Comparison of ENCODE assay signal across 12 cellular contexts in the genomic region with DNA sequence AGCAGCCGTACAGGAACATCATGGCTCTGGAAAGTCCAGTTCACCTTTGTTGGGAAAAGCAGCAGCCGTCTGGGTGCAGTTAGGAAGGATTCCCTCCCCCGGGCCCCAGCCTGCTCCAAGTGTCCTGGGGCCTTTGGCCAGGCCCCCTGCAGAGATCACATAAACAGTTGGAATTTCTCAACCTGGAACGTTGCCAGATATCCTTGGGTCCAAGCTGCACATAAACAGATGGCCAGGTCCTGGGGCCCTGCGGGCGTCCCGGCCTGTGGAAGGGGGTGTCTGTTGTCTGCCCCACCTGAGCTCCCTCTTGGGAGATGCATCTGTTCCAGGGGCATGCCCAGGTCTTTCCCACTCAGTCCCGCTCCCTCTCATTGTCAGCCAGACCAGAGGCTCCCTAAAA.
DNase-seq lines count a peak whose midpoint lies in the region; ATAC-seq and TF ChIP-seq lines count a peak whose summit lies in the region.
"Had no signal": no experiment of that assay in that cellular context is flagged by ENCODE, and none has a peak within 500 bp of the region (broad histone marks: within the 10 kb centered on the region; RNA-seq: fewer than 3 reads in every experiment).

No MANE protein-coding gene starts in this region.

- no peak for TF ChIP-seq POLR2A in prostate gland (IDR thresholded peaks at IDR 0.05)

- no peak overlapping the region for H3K4me3 Mint-ChIP-seq in activated CD4-positive, alpha-beta T cell treated with anti-CD3 and anti-CD28 coated beads, Interleukin-2, amount 10 ng/mL, durations not matched to agents 24 days and 14 days
- no peak overlapping the region for H3K4me3 Mint-ChIP-seq in activated T-helper 17 cell treated with anti-CD3 and anti-CD28 coated beads, Interleukin-2, amount 50 U/mL, for 72 hours
- H3K4me3 Mint-ChIP-seq: activated CD8-positive, alpha-beta memory T cell treated with anti-CD3 and anti-CD28 coated beads, Interleukin-2, amount 10 ng/mL, durations not matched to agents 7 days and 5 days had no signal

- H3K4me1 ChIP-seq in NT2/D1 (ENCODE audit: insufficient read depth, insufficient read length) (peaks cover 16% of the 10 kb centered on the region), prostate gland (replicated peaks) (no peaks in the 10 kb centered on the region)

- ATAC-seq in GM21447 (IDR thresholded peaks at IDR 0.05; ENCODE audit: unreplicated experiment), result no peak
- ATAC-seq in activated T-helper 17 cell treated with anti-CD3 and anti-CD28 coated beads, Interleukin-2, amount 50 U/mL, for 72 hours (replicated peaks), result no peak
- ATAC-seq in GM18909 (IDR thresholded peaks at IDR 0.05; ENCODE audit: poor library complexity, unreplicated experiment), result no peak
- ATAC-seq: activated CD8-positive, alpha-beta memory T cell treated with anti-CD3 and anti-CD28 coated beads, Interleukin-2, amount 10 ng/mL, durations not matched to agents 7 days and 5 days had no signal

- no peaks in the 10 kb centered on the region for H3K36me3 Mint-ChIP-seq in activated CD4-positive, alpha-beta T cell treated with anti-CD3 and anti-CD28 coated beads, Interleukin-2, amount 10 ng/mL, durations not matched to agents 24 days and 14 days (ENCODE audit: low read depth)
- H3K36me3 Mint-ChIP-seq in activated T-helper 17 cell treated with anti-CD3 and anti-CD28 coated beads, Interleukin-2, amount 50 U/mL, for 72 hours (ENCODE audit: low read depth), result no peaks in the 10 kb centered on the region
- H3K36me3 Mint-ChIP-seq: activated CD8-positive, alpha-beta memory T cell treated with anti-CD3 and anti-CD28 coated beads, Interleukin-2, amount 10 ng/mL, durations not matched to agents 7 days and 5 days had no signal

- DNase-seq in EH (ENCODE audit: low read depth) (peak; percentile 79), NT2/D1 (ENCODE audit: low read depth, low spot score) (no peak), fibroblast of gingiva (ENCODE audit: low read depth) (peak; percentile 78), prostate gland (ENCODE audit: low spot score) (no peak)
- DNase-seq in activated CD4-positive, alpha-beta T cell treated with anti-CD3 and anti-CD28 coated beads, Interleukin-2, amount 10 ng/mL, durations not matched to agents 24 days and 14 days, result no peak
- DNase-seq: activated CD8-positive, alpha-beta memory T cell treated with anti-CD3 and anti-CD28 coated beads, Interleukin-2, amount 10 ng/mL, durations not matched to agents 7 days and 5 days; NCI-H1436 treated with DMSO at 0.1 percent for 48 hours; stimulated activated CD8-positive, alpha-beta memory T cell treated with anti-CD3 and anti-CD28 coated beads, Interleukin-4, amount 100 ng/mL, for 48 hours had no signal

- no peak overlapping the region for H3K4me3 ChIP-seq in NT2/D1 (ENCODE audit: insufficient read length, low read depth)
- H3K4me3 ChIP-seq in prostate gland, result no peak overlapping the region
- H3K4me3 ChIP-seq: skin epidermis had no signal

- H3K9me3 ChIP-seq in NT2/D1 (ENCODE audit: insufficient read depth, low read length) (no peaks in the 10 kb centered on the region), prostate gland (no peaks in the 10 kb centered on the region)

- intact Hi-C loops in prostate gland (cut with DNase I), result loop anchor here (5.0 kb wide), 2 partner anchors 72 to 92 kb away; partner anchors contain the start of gene COL5A1
- intact Hi-C loops in activated CD4-positive, alpha-beta T cell treated with anti-CD3 and anti-CD28 coated beads, Interleukin-2, amount 10 ng/mL, durations not matched to agents 24 days and 14 days (cut with micrococcal nuclease), result no loop called here

- 45% methylated on average over 8 of the region's 8 CpGs for WGBS in prostate gland

- H3K27ac Mint-ChIP-seq in activated CD4-positive, alpha-beta T cell treated with anti-CD3 and anti-CD28 coated beads, Interleukin-2, amount 10 ng/mL, durations not matched to agents 24 days and 14 days, result no peak overlapping the region
- H3K27ac Mint-ChIP-seq in activated T-helper 17 cell treated with anti-CD3 and anti-CD28 coated beads, Interleukin-2, amount 50 U/mL, for 72 hours, result no peak overlapping the region
- H3K27ac Mint-ChIP-seq: activated CD8-positive, alpha-beta memory T cell treated with anti-CD3 and anti-CD28 coated beads, Interleukin-2, amount 10 ng/mL, durations not matched to agents 7 days and 5 days had no signal

- H3K9ac ChIP-seq in NT2/D1 (ENCODE audit: insufficient read length, low read depth), result peak overlapping the region; percentile 25

- H3K27ac ChIP-seq in prostate gland, result peak overlapping the region; percentile 47 to 48

- H3K9me3 Mint-ChIP-seq in activated CD4-positive, alpha-beta T cell treated with anti-CD3 and anti-CD28 coated beads, Interleukin-2, amount 10 ng/mL, durations not matched to agents 24 days and 14 days, result peaks cover under 1% of the 10 kb centered on the region
- no peaks in the 10 kb centered on the region for H3K9me3 Mint-ChIP-seq in activated T-helper 17 cell treated with anti-CD3 and anti-CD28 coated beads, Interleukin-2, amount 50 U/mL, for 72 hours

- no peak for TF ChIP-seq CTCF in prostate gland (IDR thresholded peaks at IDR 0.05)

- peaks cover 95% of the 10 kb centered on the region for H3K36me3 ChIP-seq in NT2/D1 (ENCODE audit: insufficient read depth, insufficient read length, low read length)
- no peaks in the 10 kb centered on the region for H3K36me3 ChIP-seq in prostate gland

- no peaks in the 10 kb centered on the region for H3K4me1 Mint-ChIP-seq in activated CD4-positive, alpha-beta T cell treated with anti-CD3 and anti-CD28 coated beads, Interleukin-2, amount 10 ng/mL, durations not matched to agents 24 days and 14 days
- H3K4me1 Mint-ChIP-seq in activated T-helper 17 cell treated with anti-CD3 and anti-CD28 coated beads, Interleukin-2, amount 50 U/mL, for 72 hours, result peaks cover 1% of the 10 kb centered on the region
- H3K4me1 Mint-ChIP-seq: activated CD8-positive, alpha-beta memory T cell treated with anti-CD3 and anti-CD28 coated beads, Interleukin-2, amount 10 ng/mL, durations not matched to agents 7 days and 5 days had no signal

- H3K27me3 ChIP-seq in NT2/D1 (ENCODE audit: insufficient read depth, insufficient read length) (no peaks in the 10 kb centered on the region), prostate gland (replicated peaks; ENCODE audit: insufficient read depth) (no peaks in the 10 kb centered on the region)

- H3K27me3 Mint-ChIP-seq in activated CD4-positive, alpha-beta T cell treated with anti-CD3 and anti-CD28 coated beads, Interleukin-2, amount 10 ng/mL, durations not matched to agents 24 days and 14 days, result no peaks in the 10 kb centered on the region
- H3K27me3 Mint-ChIP-seq in activated T-helper 17 cell treated with anti-CD3 and anti-CD28 coated beads, Interleukin-2, amount 50 U/mL, for 72 hours, result no peaks in the 10 kb centered on the region
- H3K27me3 Mint-ChIP-seq: activated CD8-positive, alpha-beta memory T cell treated with anti-CD3 and anti-CD28 coated beads, Interleukin-2, amount 10 ng/mL, durations not matched to agents 7 days and 5 days had no signal

Comparison
In these comparisons a context has a peak if more than half of its experiments do, and no peak if none do; other contexts are left out.
1. DNase-seq: peak in EH (single experiment) and fibroblast of gingiva (single experiment); none in NT2/D1 (single experiment), prostate gland (single experiment) and activated CD4-positive, alpha-beta T cell treated with anti-CD3 and anti-CD28 coated beads, Interleukin-2, amount 10 ng/mL, durations not matched to agents 24 days and 14 days (single experiment).